ENCODE assay signal across 28 cellular contexts in the genomic region with DNA sequence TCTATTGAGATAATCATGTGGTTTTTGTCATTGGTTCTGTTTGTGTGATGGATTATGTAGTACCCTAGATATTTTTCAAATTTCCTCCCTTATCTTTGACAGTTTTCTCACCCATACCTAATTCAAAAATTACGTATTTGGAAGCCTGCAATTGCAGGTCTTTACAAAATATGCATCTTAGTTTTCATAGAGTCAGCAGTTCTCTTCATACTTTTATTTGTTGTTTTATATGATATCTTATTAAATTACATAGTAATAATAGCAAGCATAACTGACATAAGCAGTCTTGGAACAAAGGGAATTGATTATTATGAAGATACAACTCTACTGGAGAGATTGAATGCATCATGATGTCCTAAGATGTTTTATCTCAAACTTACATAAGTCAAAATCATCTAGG.
"Had no signal": no experiment of that assay in that cellular context is flagged by ENCODE, and none has a peak within 500 bp of the region (broad histone marks: within the 10 kb centered on the region; RNA-seq: fewer than 3 reads in every experiment).

No MANE protein-coding gene starts in this region.

- DNase-seq: stimulated activated CD4-positive, alpha-beta T cell treated with anti-CD3 and anti-CD28 coated beads, Interleukin-2, amount 100 ng/mL, for 48 hours; stimulated activated CD4-positive, alpha-beta T cell treated with anti-CD3 and anti-CD28 coated beads, Interleukin-4, amount 100 ng/mL, for 1 hour; stimulated activated CD4-positive, alpha-beta T cell treated with anti-CD3 and anti-CD28 coated beads, Interleukin-4, amount 100 ng/mL, for 24 hours; stimulated activated CD4-positive, alpha-beta T cell treated with anti-CD3 and anti-CD28 coated beads, Interleukin-4, amount 100 ng/mL, for 4 hours; stimulated activated CD8-positive, alpha-beta memory T cell treated with anti-CD3 and anti-CD28 coated beads, Interleukin-4, amount 100 ng/mL, for 48 hours; stimulated activated naive B cell treated with anti-CD40 and anti-IgM and Interleukin-4, amounts not matched to agents 10 μg/mL and 1 μg/mL and 100 μg/mL, for 72 hours; stimulated activated naive CD4-positive, alpha-beta T cell; stimulated activated naive CD4-positive, alpha-beta T cell treated with Interleukin-2 at 50 U/mL for 16 hours; stimulated activated naive CD8-positive, alpha-beta T cell treated with anti-CD3 and anti-CD28 coated beads, Interleukin-15, amount 100 ng/mL, for 72 hours; stimulated activated naive CD8-positive, alpha-beta T cell treated with anti-CD3 and anti-CD28 coated beads, Interleukin-15, Interleukin-2, amounts not matched to agents 100 U/mL and 50 U/mL, for 24 hours; stomach; substantia nigra; testis; thyroid gland; tibial artery; transverse colon; upper lobe of left lung; upper lobe of right lung; uterus had no signal

- H3K36me3 Mint-ChIP-seq: stimulated activated effector memory CD8-positive, alpha-beta T cell treated with anti-CD3 and anti-CD28 coated beads, Interleukin-12 subunit alpha, Interleukin-12 subunit beta, amount 100 ng/mL, for 72 hours; stimulated activated memory B cell treated with anti-CD40 and anti-IgM and Interleukin-4, amounts not matched to agents 10 μg/mL and 1 μg/mL and 100 μg/mL, for 72 hours; stimulated activated naive B cell treated with anti-CD40 and anti-IgM and Interleukin-4, amounts not matched to agents 10 μg/mL and 1 μg/mL and 100 μg/mL, for 72 hours; type B pancreatic cell had no signal

- H3K27me3 ChIP-seq: stomach, testis, thyroid gland, tibial artery, tibial nerve, transverse colon, upper lobe of left lung, upper lobe of right lung, uterus, vagina had no signal

- H3K27ac Mint-ChIP-seq: stimulated activated effector memory CD8-positive, alpha-beta T cell treated with anti-CD3 and anti-CD28 coated beads, Interleukin-12 subunit alpha, Interleukin-12 subunit beta, amount 100 ng/mL, for 72 hours; stimulated activated memory B cell treated with anti-CD40 and anti-IgM and Interleukin-4, amounts not matched to agents 10 μg/mL and 1 μg/mL and 100 μg/mL, for 72 hours; stimulated activated naive B cell treated with anti-CD40 and anti-IgM and Interleukin-4, amounts not matched to agents 10 μg/mL and 1 μg/mL and 100 μg/mL, for 72 hours; stimulated activated naive CD8-positive, alpha-beta T cell treated with anti-CD3 and anti-CD28 coated beads, Interleukin-15, amount 100 ng/mL, for 72 hours; stimulated activated naive CD8-positive, alpha-beta T cell treated with anti-CD3 and anti-CD28 coated beads, Interleukin-15, Interleukin-2, amounts not matched to agents 100 ng/mL and 50 ng/mL, for 24 hours; type B pancreatic cell had no signal

- H3K4me1 ChIP-seq: stomach, suprapubic skin, testis, tibial artery, tibial nerve, transverse colon, upper lobe of left lung, upper lobe of right lung, uterus, vagina had no signal

- H3K4me3 ChIP-seq: stomach, suprapubic skin, testis, thoracic aorta, thyroid gland, tibial artery, tibial nerve, transverse colon, upper lobe of left lung, upper lobe of right lung, uterus, vagina had no signal

- ATAC-seq: stimulated activated effector memory CD8-positive, alpha-beta T cell treated with anti-CD3 and anti-CD28 coated beads, Interleukin-12 subunit alpha, Interleukin-12 subunit beta, amount 100 ng/mL, for 72 hours; stimulated activated memory B cell treated with anti-CD40 and anti-IgM and Interleukin-4, amounts not matched to agents 10 μg/mL and 1 μg/mL and 100 μg/mL, for 72 hours; stimulated activated naive B cell treated with anti-CD40 and anti-IgM and Interleukin-4, amounts not matched to agents 10 μg/mL and 1 μg/mL and 100 μg/mL, for 72 hours; stimulated activated naive CD8-positive, alpha-beta T cell treated with anti-CD3 and anti-CD28 coated beads, Interleukin-15, amount 100 ng/mL, for 72 hours; stimulated activated naive CD8-positive, alpha-beta T cell treated with anti-CD3 and anti-CD28 coated beads, Interleukin-15, Interleukin-2, amounts not matched to agents 100 U/mL and 50 U/mL, for 24 hours; upper lobe of right lung had no signal

- H3K9me3 Mint-ChIP-seq: stimulated activated effector memory CD8-positive, alpha-beta T cell treated with anti-CD3 and anti-CD28 coated beads, Interleukin-12 subunit alpha, Interleukin-12 subunit beta, amount 100 ng/mL, for 72 hours; stimulated activated naive CD8-positive, alpha-beta T cell treated with anti-CD3 and anti-CD28 coated beads, Interleukin-15, amount 100 ng/mL, for 72 hours; stimulated activated naive CD8-positive, alpha-beta T cell treated with anti-CD3 and anti-CD28 coated beads, Interleukin-15, Interleukin-2, amounts not matched to agents 100 ng/mL and 50 ng/mL, for 24 hours; type B pancreatic cell had no signal

- H3K4me1 Mint-ChIP-seq: stimulated activated effector memory CD8-positive, alpha-beta T cell treated with anti-CD3 and anti-CD28 coated beads, Interleukin-12 subunit alpha, Interleukin-12 subunit beta, amount 100 ng/mL, for 72 hours; stimulated activated naive CD8-positive, alpha-beta T cell treated with anti-CD3 and anti-CD28 coated beads, Interleukin-15, amount 100 ng/mL, for 72 hours had no signal

- H3K9me3 ChIP-seq: stomach, suprapubic skin, testis, thoracic aorta, thyroid gland, tibial artery, transverse colon, upper lobe of left lung, upper lobe of right lung, uterus, vagina had no signal

- H3K36me3 ChIP-seq: stomach, suprapubic skin, thoracic aorta, thyroid gland, tibial nerve, transverse colon, upper lobe of left lung, upper lobe of right lung, uterus, vagina had no signal

- H3K27ac ChIP-seq: stomach, suprapubic skin, testis, thoracic aorta, thyroid gland, tibial artery, tibial nerve, transverse colon, upper lobe of left lung, upper lobe of right lung, uterus, vagina had no signal

- FAIRE-seq: urothelium cell line had no signal

- H3K4me3 Mint-ChIP-seq: stimulated activated effector memory CD8-positive, alpha-beta T cell treated with anti-CD3 and anti-CD28 coated beads, Interleukin-12 subunit alpha, Interleukin-12 subunit beta, amount 100 ng/mL, for 72 hours; stimulated activated memory B cell treated with anti-CD40 and anti-IgM and Interleukin-4, amounts not matched to agents 10 μg/mL and 1 μg/mL and 100 μg/mL, for 72 hours; stimulated activated naive B cell treated with anti-CD40 and anti-IgM and Interleukin-4, amounts not matched to agents 10 μg/mL and 1 μg/mL and 100 μg/mL, for 72 hours; stimulated activated naive CD8-positive, alpha-beta T cell treated with anti-CD3 and anti-CD28 coated beads, Interleukin-15, amount 100 ng/mL, for 72 hours; stimulated activated naive CD8-positive, alpha-beta T cell treated with anti-CD3 and anti-CD28 coated beads, Interleukin-15, Interleukin-2, amounts not matched to agents 100 ng/mL and 50 ng/mL, for 24 hours; type B pancreatic cell had no signal
